9 cellular contexts compared by ENCODE assay signal in genomic region chr16:77592021-77592420, GRCh38.
"Had no signal": no experiment of that assay in that cellular context is flagged by ENCODE, and none has a peak within 500 bp of the region (broad histone marks: within the 10 kb centered on the region; RNA-seq: fewer than 3 reads in every experiment).

No MANE protein-coding gene starts in this region.

- H3K27ac ChIP-seq: GM23248, HL-60 had no signal

- H3K27ac Mint-ChIP-seq: HFFc6 had no signal

- H3K4me3 ChIP-seq: GM23248, HAP-1, K562 had no signal

- H3K4me1 ChIP-seq: HAP-1 had no signal

- H3K4me3 Mint-ChIP-seq: HFFc6 had no signal

- ATAC-seq: HCT116, K562 had no signal

- FAIRE-seq: K562 had no signal

- H3K9me3 ChIP-seq: HAP-1 had no signal

- H3K36me3 ChIP-seq: HAP-1 had no signal

- DNase-seq: GM23248, GOT3, H7, HFFc6, IMR-90 had no signal

- H2AFZ ChIP-seq: GM23248 had no signal

- H3K9ac ChIP-seq: GM23248 had no signal
